7 cellular contexts compared by ENCODE assay signal in the genomic region with DNA sequence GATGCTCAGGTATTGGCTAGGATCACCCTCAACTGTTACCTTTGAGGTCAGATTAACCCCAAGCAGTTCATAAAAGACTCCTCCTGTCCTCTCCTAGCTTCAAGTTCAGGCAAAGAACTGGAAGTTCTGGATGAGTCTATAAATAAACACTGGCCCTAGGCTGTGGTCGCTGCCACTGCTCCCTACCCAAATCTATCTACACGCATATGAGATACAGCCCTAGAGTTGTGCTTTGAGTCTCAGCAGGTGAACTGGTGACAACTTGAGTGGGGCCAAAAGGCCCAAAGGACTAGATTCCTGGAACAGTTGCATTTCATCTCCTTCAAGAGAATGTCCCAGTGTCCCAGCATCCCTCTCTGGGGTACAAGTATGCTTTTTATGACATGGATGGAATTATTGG.
"Had no signal": no experiment of that assay in that cellular context is flagged by ENCODE, and none has a peak within 500 bp of the region (broad histone marks: within the 10 kb centered on the region; RNA-seq: fewer than 3 reads in every experiment).

No MANE protein-coding gene starts in this region.

- H3K4me3 Mint-ChIP-seq: HFFc6 had no signal

- DNase-seq: GM23248, GOT3, H7, HFFc6, IMR-90 had no signal

- H3K4me3 ChIP-seq: GM23248, HAP-1 had no signal

- H3K27ac ChIP-seq: GM23248 had no signal

- ATAC-seq: HCT116 had no signal

- H3K9me3 ChIP-seq: HAP-1 had no signal

- H3K9me3 Mint-ChIP-seq: HFFc6 had no signal

- H3K36me3 ChIP-seq: HAP-1 had no signal

- H3K4me1 ChIP-seq: HAP-1 had no signal

- H3K27ac Mint-ChIP-seq: HFFc6 had no signal
